20 cellular contexts compared by ENCODE assay signal in the genomic region with DNA sequence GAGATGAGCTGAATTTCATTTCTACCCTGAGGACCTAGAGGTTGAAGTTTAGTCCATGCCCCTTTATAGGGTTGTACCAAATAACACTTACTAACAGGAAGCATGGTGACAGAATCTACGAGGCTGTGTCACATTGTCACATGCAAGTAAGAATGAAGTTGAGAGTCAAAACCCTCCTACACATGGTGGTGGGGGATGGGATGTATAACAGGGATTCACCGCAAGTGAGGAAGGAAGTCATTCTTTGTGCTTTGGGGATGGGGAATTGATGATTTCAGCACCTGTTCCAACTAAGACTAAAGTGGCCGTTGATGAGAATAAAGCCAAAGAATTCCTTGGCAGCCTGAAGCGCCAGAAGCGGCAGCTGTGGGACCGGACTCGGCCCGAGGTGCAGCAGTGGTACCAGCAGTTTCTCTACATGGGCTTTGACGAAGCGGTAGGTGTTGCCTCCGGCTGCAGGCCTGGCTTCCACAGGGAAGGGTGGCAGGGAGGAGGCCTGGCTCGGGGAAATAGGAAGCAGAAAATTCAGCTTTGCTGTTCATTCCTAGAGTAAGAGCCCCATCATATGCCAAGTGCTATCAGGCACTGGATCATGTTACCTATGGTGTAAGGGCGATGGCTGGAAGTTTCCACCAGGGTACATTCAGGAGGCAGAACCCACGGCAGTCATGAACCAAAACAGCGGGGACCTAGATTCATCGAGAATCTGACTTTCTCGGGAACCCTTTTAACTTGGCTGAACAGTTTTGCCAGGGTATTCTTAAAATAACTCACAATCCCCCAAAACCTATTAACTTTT.
"Had no signal": no experiment of that assay in that cellular context is flagged by ENCODE, and none has a peak within 500 bp of the region (broad histone marks: within the 10 kb centered on the region; RNA-seq: fewer than 3 reads in every experiment).

No MANE protein-coding gene starts in this region.

- H3K4me3 Mint-ChIP-seq: activated CD4-positive, alpha-beta memory T cell treated with anti-CD3 and anti-CD28 coated beads for 36 hours; activated T-cell treated with anti-CD3 and anti-CD28 coated beads, Interleukin-2, amount 50 U/mL, for 72 hours; endodermal cell; mesothelial cell of epicardium; neural crest cell; T-cell had no signal

- H3K36me3 ChIP-seq: heart right ventricle, lower lobe of right lung, tibial artery, uterus had no signal

- H3K4me1 ChIP-seq: lower lobe of right lung, tibial artery, uterus had no signal

- FAIRE-seq: astrocyte, frontal cortex, islet of Langerhans had no signal

- ATAC-seq: activated CD4-positive, CD25-positive, alpha-beta regulatory T cell treated with anti-CD3 and anti-CD28 coated beads, Interleukin-2, amount 50 U/mL, for 24 hours; left colon; lower lobe of right lung; sciatic nerve; T-cell had no signal

- H3K27ac ChIP-seq: dorsolateral prefrontal cortex, heart right ventricle, lower lobe of right lung, tibial artery, uterus had no signal

- H3K27me3 ChIP-seq: heart right ventricle, tibial artery, uterus had no signal

- H3K9me3 ChIP-seq: heart right ventricle, lower lobe of right lung, tibial artery, uterus had no signal

- H3K27ac Mint-ChIP-seq: activated CD4-positive, alpha-beta memory T cell treated with anti-CD3 and anti-CD28 coated beads for 36 hours; activated T-cell treated with anti-CD3 and anti-CD28 coated beads, Interleukin-2, amount 50 U/mL, for 72 hours; endodermal cell; mesothelial cell of epicardium; T-cell had no signal

- H3K4me3 ChIP-seq: dorsolateral prefrontal cortex, heart right ventricle, lower lobe of right lung, tibial artery, uterus had no signal

- H3K9me3 Mint-ChIP-seq: activated CD4-positive, alpha-beta memory T cell treated with anti-CD3 and anti-CD28 coated beads for 36 hours; activated T-cell treated with anti-CD3 and anti-CD28 coated beads, Interleukin-2, amount 50 U/mL, for 72 hours; endodermal cell; mesothelial cell of epicardium; neural crest cell; T-cell had no signal

- H3K36me3 Mint-ChIP-seq: activated CD4-positive, alpha-beta memory T cell treated with anti-CD3 and anti-CD28 coated beads for 36 hours; mesothelial cell of epicardium; T-cell had no signal

- DNase-seq: activated CD4-positive, alpha-beta memory T cell treated with anti-CD3 and anti-CD28 coated beads for 36 hours; activated gamma-delta T cell treated with Interleukin-2 at 50 U/mL for 16 hours; activated T-cell treated with anti-CD3 and anti-CD28 coated beads, Interleukin-2, amount 50 U/mL, for 72 hours; dorsolateral prefrontal cortex; endodermal cell; heart right ventricle; left colon; lower lobe of right lung; stimulated activated CD4-positive, alpha-beta T cell treated with anti-CD3 and anti-CD28 coated beads, Interleukin-1b, Interleukin-23, amount 100 ng/mL, for 48 hours; T-cell; T1000; tibial artery; uterus had no signal

- H3K4me1 Mint-ChIP-seq: neural crest cell had no signal
